14 cellular contexts compared by ENCODE assay signal in genomic region chr9:109122726-109123621, GRCh38. TPM values are rescaled to one million over a fixed set of nuclear protein-coding genes. Genes with fewer than 3 reads are reported as not detected.
DNase-seq lines count a peak whose midpoint lies in the region; ATAC-seq and TF ChIP-seq lines count a peak whose summit lies in the region.
"Had no signal": no experiment of that assay in that cellular context is flagged by ENCODE, and none has a peak within 500 bp of the region (broad histone marks: within the 10 kb centered on the region; RNA-seq: fewer than 3 reads in every experiment).

No MANE protein-coding gene starts in this region.

- TF ChIP-seq CTCF in CD14-positive monocyte (IDR thresholded peaks at IDR 0.05) = no peak
- no peak for TF ChIP-seq CTCF in sigmoid colon (IDR thresholded peaks at IDR 0.05)

- H3K27me3 ChIP-seq in SJCRH30 (0 out of 2 replicates have a peak, but pooled peaks cover 6% of the 10 kb centered on the region), sigmoid colon (no peaks in the 10 kb centered on the region)
- H3K27me3 ChIP-seq: transverse colon had no signal

- no peak for TF ChIP-seq POLR2A in sigmoid colon (IDR thresholded peaks at IDR 0.05)

- peak overlapping the region; percentile 62 to 70 for H3K4me3 Mint-ChIP-seq in CD14-positive monocyte
- H3K4me3 Mint-ChIP-seq: activated CD4-positive, alpha-beta memory T cell treated with anti-CD3 and anti-CD28 coated beads for 36 hours; T-cell had no signal

- H3K4me1 Mint-ChIP-seq in CD14-positive monocyte = peaks cover 34% of the 10 kb centered on the region

- H3K36me3 ChIP-seq in SJCRH30 = peaks cover 3% of the 10 kb centered on the region
- no peaks in the 10 kb centered on the region for H3K36me3 ChIP-seq in sigmoid colon
- H3K36me3 ChIP-seq: transverse colon had no signal

- no peaks in the 10 kb centered on the region for H3K27me3 Mint-ChIP-seq in CD14-positive monocyte (ENCODE audit: low read depth in 3 of 3)
- H3K27me3 Mint-ChIP-seq: activated CD4-positive, alpha-beta memory T cell treated with anti-CD3 and anti-CD28 coated beads for 36 hours; T-cell had no signal

- WGBS in sigmoid colon, 2 donors = 83 to 85% methylated on average over 12 of the region's 12 CpGs

- no peak overlapping the region for H3K4me3 ChIP-seq in SJCRH30
- no peak overlapping the region for H3K4me3 ChIP-seq in sigmoid colon
- H3K4me3 ChIP-seq: transverse colon had no signal

- H3K27ac ChIP-seq in SJCRH30 = no peak overlapping the region
- no peak overlapping the region for H3K27ac ChIP-seq in sigmoid colon
- H3K27ac ChIP-seq: transverse colon had no signal

- peak overlapping the region; percentile 67 to 94 (median 92) for H3K27ac Mint-ChIP-seq in CD14-positive monocyte
- H3K27ac Mint-ChIP-seq: activated CD4-positive, alpha-beta memory T cell treated with anti-CD3 and anti-CD28 coated beads for 36 hours; T-cell had no signal

- H3K9me3 Mint-ChIP-seq in CD14-positive monocyte = no peaks in the 10 kb centered on the region
- H3K9me3 Mint-ChIP-seq: activated CD4-positive, alpha-beta memory T cell treated with anti-CD3 and anti-CD28 coated beads for 36 hours; T-cell had no signal

- DNase-seq in CD14-positive monocyte (ENCODE audit: low spot score) (no peak), NOMO-1 (lab: John Stamatoyannopoulos, UW; ENCODE audit: unreplicated experiment in 2 of 2) (peak; percentile 71), SJCRH30 (no peak), sigmoid colon (no peak)
- no peak for DNase-seq in stimulated activated CD8-positive, alpha-beta memory T cell treated with anti-CD3 and anti-CD28 coated beads, Interleukin-4, amount 100 ng/mL, for 48 hours
- DNase-seq in activated CD4-positive, alpha-beta T cell treated with anti-CD3 and anti-CD28 coated beads, Interleukin-2, amount 50 U/mL, for 1 hour = no peak
- DNase-seq: activated CD4-positive, alpha-beta memory T cell treated with anti-CD3 and anti-CD28 coated beads for 36 hours; activated naive CD4-positive, alpha-beta T cell treated with Interleukin-2 at 50 U/mL for 16 hours; EL; NCI-H526 treated with DMSO at 0.1 percent for 48 hours; T-cell; transverse colon had no signal

- no peaks in the 10 kb centered on the region for H3K36me3 Mint-ChIP-seq in CD14-positive monocyte
- H3K36me3 Mint-ChIP-seq: activated CD4-positive, alpha-beta memory T cell treated with anti-CD3 and anti-CD28 coated beads for 36 hours; T-cell had no signal

- ATAC-seq in GM19324 (IDR thresholded peaks at IDR 0.05; ENCODE audit: low FRiP score, unreplicated experiment) (peak; percentile 32), HG02885 (IDR thresholded peaks at IDR 0.05; ENCODE audit: poor library complexity, unreplicated experiment) (peak; percentile 38)
- ATAC-seq: T-cell had no signal

- H3K4me1 ChIP-seq in SJCRH30 (peaks cover 12% of the 10 kb centered on the region), sigmoid colon (peaks cover 0 to 15% (median 13%) of the 10 kb centered on the region in 4 donors)

- intact Hi-C loops in CD14-positive monocyte (cut with micrococcal nuclease) = loop anchor here in 1 of 2 donors (10.0 kb wide), 1 partner anchor 188 kb away; the partner anchor contains the start of genes ABITRAM and ELP1
- intact Hi-C loops in sigmoid colon (cut with DNase I) = loop anchor here (10.0 kb wide), 1 partner anchor 202 kb away; the partner anchor contains the start of gene EPB41L4B

- TF ChIP-seq EP300 in sigmoid colon (IDR thresholded peaks at IDR 0.05) = no peak

- H3K9me3 ChIP-seq in SJCRH30 (replicated peaks) = no peaks in the 10 kb centered on the region
- H3K9me3 ChIP-seq in sigmoid colon = no peaks in the 10 kb centered on the region
- H3K9me3 ChIP-seq: transverse colon had no signal

RNA-seq across cellular contexts. Expression of gene TMEM245, which starts 3.2 kb away (rescaled TPM):
- polyA plus RNA-seq in CD14-positive monocyte (10 to 100 TPM in 1 of 2 donors, 1 to 10 TPM in 1; 9.7 to 11.3 TPM), sigmoid colon (10 to 100 TPM in 1 of 3 donors, 1 to 10 TPM in 2; 1.8 to 12.9 (median 4.2) TPM)
- 49.7 and 50.7 TPM in 2 replicates for total RNA-seq in SJCRH30 (2014; rRNA removed; shearing (Covaris generic))
- total RNA-seq in sigmoid colon = 100 to 1,000 TPM in 2 of 4 donors, 10 to 100 TPM in 2; 90.7 to 105 (median 99.5) TPM

RNA-seq across cellular contexts. Expression of gene FRRS1L, which starts 44.1 kb away (rescaled TPM):
- polyA plus RNA-seq in CD14-positive monocyte (not detected), sigmoid colon (under 1 TPM in 2 of 3 donors, not detected in 1; 0.23 to 0.61 TPM)
- 0.02 TPM in 1 of 2 replicates, not detected in the other for total RNA-seq in SJCRH30 (2014; rRNA removed; shearing (Covaris generic))
- total RNA-seq in sigmoid colon = 1 to 10 TPM; 2.3 to 4.5 (median 3.3) TPM
- total RNA-seq: activated CD4-positive, alpha-beta memory T cell treated with anti-CD3 and anti-CD28 coated beads for 36 hours had no signal

Comparison
In these comparisons a context has a peak if more than half of its experiments do, and no peak if none do; other contexts are left out.
1. DNase-seq: peak in NOMO-1 (2 of 2); none in CD14-positive monocyte (single experiment), SJCRH30 (0 of 2), stimulated activated CD8-positive, alpha-beta memory T cell treated with anti-CD3 and anti-CD28 coated beads, Interleukin-4, amount 100 ng/mL, for 48 hours (single experiment), activated CD4-positive, alpha-beta T cell treated with anti-CD3 and anti-CD28 coated beads, Interleukin-2, amount 50 U/mL, for 1 hour (single experiment) and sigmoid colon (single experiment).